21 cellular contexts compared by ENCODE assay signal in the genomic region with DNA sequence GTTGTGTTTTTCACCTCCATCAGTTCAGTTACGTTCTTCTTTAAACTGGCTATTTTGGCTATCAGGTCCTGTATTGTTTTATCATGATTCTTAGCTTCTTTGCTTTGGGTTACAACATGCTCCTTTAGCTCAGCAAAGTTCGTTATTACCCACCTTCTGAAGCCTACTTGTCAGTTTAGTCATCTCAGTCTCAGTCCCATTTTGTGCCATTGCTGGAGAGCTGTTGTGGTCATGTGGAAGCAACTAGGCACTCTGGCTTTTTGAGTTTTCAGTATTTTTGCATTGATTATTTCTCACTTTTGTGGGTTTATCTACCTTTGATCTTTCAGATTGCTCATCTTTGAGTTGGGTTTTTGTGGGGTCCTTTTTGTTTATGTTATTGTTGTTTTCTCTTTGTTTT.
DNase-seq lines count a peak whose midpoint lies in the region; ATAC-seq, FAIRE-seq and TF ChIP-seq lines count a peak whose summit lies in the region.
"Had no signal": no experiment of that assay in that cellular context is flagged by ENCODE, and none has a peak within 500 bp of the region (broad histone marks: within the 10 kb centered on the region; RNA-seq: fewer than 3 reads in every experiment).

No MANE protein-coding gene starts in this region.

- H3K9me3 Mint-ChIP-seq in stimulated activated naive CD8-positive, alpha-beta T cell treated with anti-CD3 and anti-CD28 coated beads, Interleukin-15, amount 100 ng/mL, for 72 hours: peaks cover 21 to 25% of the 10 kb centered on the region in 2 donors
- peaks cover 6 to 28% (median 16%) of the 10 kb centered on the region in 7 donors for H3K9me3 Mint-ChIP-seq in naive B cell
- H3K9me3 Mint-ChIP-seq in endodermal cell: peaks cover 37% of the 10 kb centered on the region

- TF ChIP-seq POLR2A in breast epithelium (IDR thresholded peaks at IDR 0.05): no peak

- H3K9me2 ChIP-seq in Loucy (replicated peaks; ENCODE audit: low read depth, low read length): no peaks in the 10 kb centered on the region

- 0 out of 2 replicates have a peak overlapping the region, but pooled peaks have one; percentile 52 for H2AFZ ChIP-seq in Loucy (ENCODE audit: low read length)
- H2AFZ ChIP-seq: GM23248 had no signal

- peaks cover 23% of the 10 kb centered on the region for H3K4me1 Mint-ChIP-seq in stimulated activated naive CD8-positive, alpha-beta T cell treated with anti-CD3 and anti-CD28 coated beads, Interleukin-15, amount 100 ng/mL, for 72 hours
- H3K4me1 Mint-ChIP-seq in naive B cell: peaks cover 21 to 30% (median 24%) of the 10 kb centered on the region in 3 donors
- peaks cover 5% of the 10 kb centered on the region for H3K4me1 Mint-ChIP-seq in endodermal cell

- ATAC-seq in stimulated activated naive CD8-positive, alpha-beta T cell treated with anti-CD3 and anti-CD28 coated beads, Interleukin-15, amount 100 ng/mL, for 72 hours: peak; percentile 54
- no peak for ATAC-seq in stimulated activated naive CD8-positive, alpha-beta T cell treated with anti-CD3 and anti-CD28 coated beads, Interleukin-15, Interleukin-2, amounts not matched to agents 100 U/mL and 50 U/mL, for 24 hours
- no peak for ATAC-seq in naive B cell (ENCODE audit: low read depth in 2 of 2)
- no peak for ATAC-seq in pancreas

- H3K4me3 ChIP-seq in Loucy (ENCODE audit: low read length, poor library complexity, severe bottlenecking) (peak overlapping the region; percentile 68), pancreas (no peak overlapping the region), endodermal cell (ENCODE audit: low read length) (no peak overlapping the region), breast epithelium (no peak overlapping the region)
- H3K4me3 ChIP-seq: GM23248, HAP-1 had no signal

- H3K9me3 ChIP-seq in Loucy (ENCODE audit: insufficient read depth, low read depth, low read length): peaks cover 15% of the 10 kb centered on the region; the same call in 1 of the 2 replicates
- peaks cover 0 to 4% (median 0%) of the 10 kb centered on the region in 4 donors for H3K9me3 ChIP-seq in pancreas
- peaks cover 40% of the 10 kb centered on the region for H3K9me3 ChIP-seq in endodermal cell (ENCODE audit: control insufficient read depth, low read length)
- peaks cover 0 to 6% of the 10 kb centered on the region in 2 donors for H3K9me3 ChIP-seq in breast epithelium
- H3K9me3 ChIP-seq: HAP-1 had no signal

- H4K20me1 ChIP-seq in Loucy (ENCODE audit: insufficient read depth, low read length, poor library complexity, severe bottlenecking): no peaks in the 10 kb centered on the region

- H3K36me3 ChIP-seq in Loucy (ENCODE audit: insufficient read depth, low read length) (no peaks in the 10 kb centered on the region), pancreas (no peaks in the 10 kb centered on the region), endodermal cell (ENCODE audit: control insufficient read depth, insufficient read depth, low read length) (no peaks in the 10 kb centered on the region), breast epithelium (no peaks in the 10 kb centered on the region)
- H3K36me3 ChIP-seq: HAP-1 had no signal

- intact Hi-C loops in pancreas (cut with DNase I) (no loop called here), breast epithelium (cut with DNase I; ENCODE audit: low total_unique reads) (no loop called here)

- no peak for FAIRE-seq in pancreas (lab: Jason Lieb, UNC)

- H3K27me3 ChIP-seq in Loucy (ENCODE audit: insufficient read depth, low read length, poor library complexity, severe bottlenecking): no peaks in the 10 kb centered on the region
- H3K27me3 ChIP-seq in pancreas: no peaks in the 10 kb centered on the region
- peaks cover 5% of the 10 kb centered on the region for H3K27me3 ChIP-seq in endodermal cell (ENCODE audit: control insufficient read depth, insufficient read depth, low read length, poor library complexity, severe bottlenecking)
- H3K27me3 ChIP-seq in breast epithelium: no peaks in the 10 kb centered on the region

- no peak overlapping the region for H3K27ac ChIP-seq in pancreas
- H3K27ac ChIP-seq in endodermal cell (ENCODE audit: low read depth, low read length): no peak overlapping the region
- H3K27ac ChIP-seq in breast epithelium: no peak overlapping the region
- H3K27ac ChIP-seq: GM23248, HL-60, KMS-11 had no signal

- no peaks in the 10 kb centered on the region for H3K79me2 ChIP-seq in Loucy (ENCODE audit: insufficient read depth, low read length)

- H3K4me1 ChIP-seq in Loucy (ENCODE audit: insufficient read depth, low read length, poor library complexity, severe bottlenecking) (peaks cover 42% of the 10 kb centered on the region), pancreas (no peaks in the 10 kb centered on the region), endodermal cell (ENCODE audit: control insufficient read depth, insufficient read depth, low read length) (peaks cover 13% of the 10 kb centered on the region), breast epithelium (no peaks in the 10 kb centered on the region)
- H3K4me1 ChIP-seq: HAP-1 had no signal

- H3K4me3 Mint-ChIP-seq in stimulated activated naive CD8-positive, alpha-beta T cell treated with anti-CD3 and anti-CD28 coated beads, Interleukin-15, amount 100 ng/mL, for 72 hours: no peak overlapping the region
- H3K4me3 Mint-ChIP-seq in naive B cell: peak overlapping the region in 2 of 8 donors; percentile 75 to 79
- no peak overlapping the region for H3K4me3 Mint-ChIP-seq in endodermal cell

- 77 to 92% methylated on average over 2 of the region's 2 CpGs for WGBS in pancreas, 2 donors
- WGBS in endodermal cell (ENCODE audit: insufficient coverage in 1 of 2, insufficient read length in 1 of 2), 2 experiments: 88 to 91% methylated on average over 1 to 2 of the region's 2 CpGs

- H3K27me3 Mint-ChIP-seq in stimulated activated naive CD8-positive, alpha-beta T cell treated with anti-CD3 and anti-CD28 coated beads, Interleukin-15, amount 100 ng/mL, for 72 hours: peaks cover 9% of the 10 kb centered on the region
- H3K27me3 Mint-ChIP-seq in naive B cell: no peaks in the 10 kb centered on the region
- H3K27me3 Mint-ChIP-seq in endodermal cell (ENCODE audit: insufficient read depth): peaks cover 2% of the 10 kb centered on the region

- no peak for TF ChIP-seq CTCF in Loucy (conservative IDR thresholded peaks at IDR 0.05; ENCODE audit: low read length)
- TF ChIP-seq CTCF in pancreas (IDR thresholded peaks at IDR 0.05): no peak
- TF ChIP-seq CTCF in endodermal cell (conservative IDR thresholded peaks at IDR 0.05): no peak
- TF ChIP-seq CTCF in breast epithelium (IDR thresholded peaks at IDR 0.05): no peak

- peaks cover 0 to 8% of the 10 kb centered on the region in 2 donors for H3K36me3 Mint-ChIP-seq in naive B cell
- H3K36me3 Mint-ChIP-seq in endodermal cell (ENCODE audit: low read depth): peaks cover 10% of the 10 kb centered on the region

- peak overlapping the region; percentile 76 for H3K9ac ChIP-seq in Loucy (ENCODE audit: low read depth, low read length, poor library complexity, severe bottlenecking)
- no peak overlapping the region for H3K9ac ChIP-seq in endodermal cell (ENCODE audit: extremely low read depth, low read length, poor library complexity, severe bottlenecking)
- H3K9ac ChIP-seq: GM23248, KMS-11 had no signal

- peak overlapping the region; percentile 86 for H3K4me2 ChIP-seq in Loucy (ENCODE audit: low read depth, low read length, poor library complexity, severe bottlenecking)
- H3K4me2 ChIP-seq: KMS-11 had no signal

- peak overlapping the region; percentile 30 to 75 for H3K27ac Mint-ChIP-seq in stimulated activated naive CD8-positive, alpha-beta T cell treated with anti-CD3 and anti-CD28 coated beads, Interleukin-15, amount 100 ng/mL, for 72 hours
- H3K27ac Mint-ChIP-seq in naive B cell (peak overlapping the region in 5 of 6 donors; percentile 31 to 89 (median 39)), endodermal cell (no peak overlapping the region)

- no peaks in the 10 kb centered on the region for H3F3A ChIP-seq in Loucy (ENCODE audit: low read depth)

- DNase-seq in stimulated activated naive CD8-positive, alpha-beta T cell treated with anti-CD3 and anti-CD28 coated beads, Interleukin-15, amount 100 ng/mL, for 72 hours: peak in 1 of 2 donors; percentile 18
- no peak for DNase-seq in stimulated activated naive CD8-positive, alpha-beta T cell treated with anti-CD3 and anti-CD28 coated beads, Interleukin-15, Interleukin-2, amounts not matched to agents 100 U/mL and 50 U/mL, for 24 hours
- DNase-seq in naive B cell: no peak
- DNase-seq in pancreas: no peak
- DNase-seq in endodermal cell: no peak
- no peak for DNase-seq in breast epithelium (ENCODE audit: low spot score in 2 of 2)
- DNase-seq: COR-L47, DMS 273 treated with DMSO at 0.1 percent for 48 hours, DND-41, NCI-H1417, NCI-H187 treated with DMSO at 0.1 percent for 48 hours, NCI-H226, NCI-H524, NCI-H82, RPMI8226, SHP77 treated with DMSO at 0.1 percent for 48 hours had no signal
